Comparison of ENCODE assay signal across 18 cellular contexts in the genomic region with DNA sequence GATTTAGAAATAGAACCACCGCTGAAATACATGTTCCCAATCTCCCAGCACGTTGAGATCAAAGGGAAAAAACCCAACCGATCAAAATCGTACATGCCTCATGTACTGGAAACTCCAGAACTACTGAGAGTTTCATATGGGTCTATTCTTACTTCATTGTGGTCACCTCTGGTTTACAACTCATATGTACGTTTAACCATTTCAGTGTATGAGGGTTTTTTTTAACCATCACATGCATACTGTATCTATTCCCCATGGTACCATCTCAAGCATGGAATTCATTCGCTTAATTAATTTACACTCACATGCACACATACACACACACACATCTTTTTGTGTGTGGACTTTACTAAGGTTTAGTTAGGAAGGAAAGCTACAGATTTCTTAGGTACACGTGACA. TPM values are rescaled to one million over a fixed set of nuclear protein-coding genes. Genes with fewer than 3 reads are reported as not detected.
A peak's percentile ranks its signal among the peaks of the same experiment; 100 is the strongest.
DNase-seq lines count a peak whose midpoint lies in the region; ATAC-seq lines count a peak whose summit lies in the region.
"Had no signal": no experiment of that assay in that cellular context is flagged by ENCODE, and none has a peak within 500 bp of the region (broad histone marks: within the 10 kb centered on the region; RNA-seq: fewer than 3 reads in every experiment).

No MANE protein-coding gene starts in this region.

- peaks cover 7% of the 10 kb centered on the region for H3K27me3 Mint-ChIP-seq in activated CD4-positive, alpha-beta memory T cell treated with anti-CD3 and anti-CD28 coated beads for 36 hours
- peaks cover 2% of the 10 kb centered on the region for H3K27me3 Mint-ChIP-seq in activated CD4-positive, alpha-beta memory T cell treated with anti-CD3 and anti-CD28 coated beads, Interleukin-2, amount 10 ng/mL, durations not matched to agents 7 days and 5 days
- H3K27me3 Mint-ChIP-seq in stimulated activated memory B cell treated with anti-CD40 and anti-IgM and Interleukin-4, amounts not matched to agents 10 μg/mL and 1 μg/mL and 100 μg/mL, for 72 hours = no peaks in the 10 kb centered on the region

- no peaks in the 10 kb centered on the region for H3K9me3 Mint-ChIP-seq in activated CD4-positive, alpha-beta memory T cell treated with anti-CD3 and anti-CD28 coated beads for 36 hours
- H3K9me3 Mint-ChIP-seq in activated CD4-positive, alpha-beta memory T cell treated with anti-CD3 and anti-CD28 coated beads, Interleukin-2, amount 10 ng/mL, durations not matched to agents 7 days and 5 days = no peaks in the 10 kb centered on the region
- H3K9me3 Mint-ChIP-seq in stimulated activated memory B cell treated with anti-CD40 and anti-IgM and Interleukin-4, amounts not matched to agents 10 μg/mL and 1 μg/mL and 100 μg/mL, for 72 hours = peaks cover 3% of the 10 kb centered on the region

- no peaks in the 10 kb centered on the region for H3K36me3 Mint-ChIP-seq in activated CD4-positive, alpha-beta memory T cell treated with anti-CD3 and anti-CD28 coated beads for 36 hours
- no peaks in the 10 kb centered on the region for H3K36me3 Mint-ChIP-seq in activated CD4-positive, alpha-beta memory T cell treated with anti-CD3 and anti-CD28 coated beads, Interleukin-2, amount 10 ng/mL, durations not matched to agents 7 days and 5 days (ENCODE audit: low read depth)
- H3K36me3 Mint-ChIP-seq in stimulated activated memory B cell treated with anti-CD40 and anti-IgM and Interleukin-4, amounts not matched to agents 10 μg/mL and 1 μg/mL and 100 μg/mL, for 72 hours = no peaks in the 10 kb centered on the region

- no peak for DNase-seq in activated CD4-positive, alpha-beta memory T cell treated with anti-CD3 and anti-CD28 coated beads for 36 hours
- DNase-seq in activated CD4-positive, alpha-beta memory T cell treated with anti-CD3 and anti-CD28 coated beads, Interleukin-2, amount 10 ng/mL, durations not matched to agents 7 days and 5 days = no peak
- DNase-seq in SK-N-DZ (ENCODE audit: low spot score) = no peak
- no peak for DNase-seq in OCI-M1 (lab: John Stamatoyannopoulos, UW)
- no peak for DNase-seq in midbrain (lab: John Stamatoyannopoulos, UW)
- DNase-seq: activated naive CD4-positive, alpha-beta T cell treated with Interleukin-2 at 50 U/mL for 16 hours; DMS79; HCEC 1CT; head of caudate nucleus; NK-92 treated with Interleukin-12 subunit alpha and Interleukin-12 subunit beta, amount 100 ng/mL, for 24 hours; sigmoid colon had no signal

- CTCF ChIA-PET in activated CD4-positive, alpha-beta memory T cell treated with anti-CD3 and anti-CD28 coated beads for 36 hours (lab: Charles Lee) = no interaction called here
- CTCF ChIA-PET in activated CD4-positive, alpha-beta memory T cell treated with anti-CD3 and anti-CD28 coated beads, Interleukin-2, amount 10 ng/mL, durations not matched to agents 7 days and 5 days (lab: Charles Lee) = interaction anchor here (0.5 kb wide), 1 partner anchor 224 kb away, joined by 4 read pairs; no protein-coding TSS in a partner anchor

- peaks cover 39% of the 10 kb centered on the region for H3K4me1 Mint-ChIP-seq in activated CD4-positive, alpha-beta memory T cell treated with anti-CD3 and anti-CD28 coated beads for 36 hours (ENCODE audit: low read depth)
- peaks cover 28% of the 10 kb centered on the region for H3K4me1 Mint-ChIP-seq in activated CD4-positive, alpha-beta memory T cell treated with anti-CD3 and anti-CD28 coated beads, Interleukin-2, amount 10 ng/mL, durations not matched to agents 7 days and 5 days
- H3K4me1 Mint-ChIP-seq in stimulated activated memory B cell treated with anti-CD40 and anti-IgM and Interleukin-4, amounts not matched to agents 10 μg/mL and 1 μg/mL and 100 μg/mL, for 72 hours = peaks cover 75% of the 10 kb centered on the region

- peak overlapping the region; percentile 43 for H3K27ac Mint-ChIP-seq in activated CD4-positive, alpha-beta memory T cell treated with anti-CD3 and anti-CD28 coated beads for 36 hours
- H3K27ac Mint-ChIP-seq in activated CD4-positive, alpha-beta memory T cell treated with anti-CD3 and anti-CD28 coated beads, Interleukin-2, amount 10 ng/mL, durations not matched to agents 7 days and 5 days = no peak overlapping the region
- H3K27ac Mint-ChIP-seq in stimulated activated memory B cell treated with anti-CD40 and anti-IgM and Interleukin-4, amounts not matched to agents 10 μg/mL and 1 μg/mL and 100 μg/mL, for 72 hours = peak overlapping the region; percentile 88

- no peak overlapping the region for H3K4me3 Mint-ChIP-seq in activated CD4-positive, alpha-beta memory T cell treated with anti-CD3 and anti-CD28 coated beads for 36 hours
- no peak overlapping the region for H3K4me3 Mint-ChIP-seq in activated CD4-positive, alpha-beta memory T cell treated with anti-CD3 and anti-CD28 coated beads, Interleukin-2, amount 10 ng/mL, durations not matched to agents 7 days and 5 days
- H3K4me3 Mint-ChIP-seq in stimulated activated memory B cell treated with anti-CD40 and anti-IgM and Interleukin-4, amounts not matched to agents 10 μg/mL and 1 μg/mL and 100 μg/mL, for 72 hours = peak overlapping the region; percentile 36

- intact Hi-C loops in activated CD4-positive, alpha-beta memory T cell treated with anti-CD3 and anti-CD28 coated beads for 36 hours (cut with micrococcal nuclease) = loop anchor here (5.0 kb wide), 2 partner anchors 58 to 73 kb away; no protein-coding TSS in a partner anchor

- POLR2A ChIA-PET in activated CD4-positive, alpha-beta memory T cell treated with anti-CD3 and anti-CD28 coated beads for 36 hours (lab: Charles Lee) = no interaction called here
- POLR2A ChIA-PET in activated CD4-positive, alpha-beta memory T cell treated with anti-CD3 and anti-CD28 coated beads, Interleukin-2, amount 10 ng/mL, durations not matched to agents 7 days and 5 days (lab: Charles Lee) = no interaction called here

- ATAC-seq in GM21528 (IDR thresholded peaks at IDR 0.05; ENCODE audit: low FRiP score, unreplicated experiment) (peak; percentile 58), HG03103 (IDR thresholded peaks at IDR 0.05; ENCODE audit: low read depth, unreplicated experiment) (peak; percentile 65)
- peak; percentile 54 for ATAC-seq in stimulated activated memory B cell treated with anti-CD40 and anti-IgM and Interleukin-4, amounts not matched to agents 10 μg/mL and 1 μg/mL and 100 μg/mL, for 72 hours

RNA-seq across cellular contexts. Expression of a gene that starts 46.0 kb away (rescaled TPM):
- total RNA-seq in activated CD4-positive, alpha-beta memory T cell treated with anti-CD3 and anti-CD28 coated beads for 36 hours = not detected
- under 1 TPM in 1 of 2 experiments, not detected in 1; 0.10 TPM for total RNA-seq in activated CD4-positive, alpha-beta memory T cell treated with anti-CD3 and anti-CD28 coated beads, Interleukin-2, amount 10 ng/mL, durations not matched to agents 7 days and 5 days
- polyA plus RNA-seq in SK-N-DZ (2014; cell fraction: cytosol; rRNA removed) = not detected in 2 replicates
- polyA plus RNA-seq in SK-N-DZ (2014; cell fraction: nucleus; rRNA removed) = not detected in 2 replicates
- total RNA-seq: A673, dermis microvascular lymphatic vessel endothelial cell, M059J, mesenteric fat pad, sigmoid colon had no signal
